Comparison of ENCODE assay signal across 8 cellular contexts in the genomic region with DNA sequence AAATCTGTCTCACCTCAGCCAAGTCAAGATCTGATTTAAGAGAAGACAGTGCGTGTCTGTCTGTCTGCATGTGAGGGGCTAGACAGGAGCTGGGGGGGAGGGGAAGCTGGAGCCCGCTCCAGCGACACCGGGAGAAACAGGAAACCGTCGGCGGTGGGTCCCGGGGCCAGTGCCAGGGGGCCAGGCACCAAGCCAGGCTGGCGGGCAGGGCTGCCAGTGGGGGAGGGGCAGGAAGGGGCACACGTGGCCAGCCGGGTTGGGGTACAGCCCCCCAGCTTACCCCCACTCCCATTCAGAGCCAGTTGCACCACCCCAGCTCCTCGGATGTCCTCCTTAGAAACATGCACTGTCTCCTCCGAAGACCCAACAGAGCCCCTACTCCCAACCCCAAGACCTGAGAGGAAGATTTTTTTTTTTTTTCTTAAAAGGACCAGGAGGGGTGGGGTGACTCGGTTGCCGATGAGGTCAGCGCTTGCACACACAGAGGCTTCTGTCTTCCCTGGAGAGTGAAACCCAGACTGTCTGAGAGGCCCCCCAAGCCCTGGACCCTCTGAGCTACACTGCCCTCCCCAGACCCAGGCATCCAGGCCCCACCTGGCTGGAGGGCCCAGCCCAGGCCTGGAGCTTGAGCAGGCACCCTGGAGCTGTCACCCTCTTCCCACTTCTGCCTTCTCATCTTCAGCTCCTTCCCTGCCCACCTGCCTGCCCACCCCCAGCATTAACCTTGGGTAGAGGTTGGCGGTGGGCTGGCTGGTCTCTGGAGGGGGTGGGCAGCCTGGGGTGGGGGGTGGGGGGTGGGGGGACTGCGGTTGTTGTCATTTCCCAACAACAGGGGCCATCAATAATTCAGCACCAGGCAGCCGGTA. TPM values are rescaled to one million over a fixed set of nuclear protein-coding genes. Genes with fewer than 3 reads are reported as not detected.
A peak's percentile ranks its signal among the peaks of the same experiment; 100 is the strongest.
DNase-seq lines count a peak whose midpoint lies in the region; ATAC-seq lines count a peak whose summit lies in the region.

No MANE protein-coding gene starts in this region.

- 3% methylated on average over 18 to 19 of the region's 19 CpGs for WGBS in aorta, 2 donors

- peak overlapping the region; percentile 97 for H3K27ac ChIP-seq in cingulate gyrus (ENCODE audit: low read depth, low read length)
- H3K27ac ChIP-seq in aorta (ENCODE audit: low read depth in 1 of 2, low read length in 2 of 2): peak overlapping the region; percentile 38 to 79

- peaks cover 6% of the 10 kb centered on the region for H3K27me3 Mint-ChIP-seq in activated naive CD4-positive, alpha-beta T cell treated with anti-CD3 and anti-CD28 coated beads, Interleukin-2, amount 10 ng/mL, durations not matched to agents 7 days and 5 days

- ATAC-seq in aorta (ENCODE audit: low FRiP score) (no peak), HG03342 (IDR thresholded peaks at IDR 0.05; ENCODE audit: unreplicated experiment) (no peak)

- H3K9me3 ChIP-seq in mucosa of stomach (ENCODE audit: control insufficient read depth, low read length) (no peaks in the 10 kb centered on the region), aorta (ENCODE audit: control insufficient read depth, low read length) (no peaks in the 10 kb centered on the region)

- H3K9ac ChIP-seq in mucosa of stomach (ENCODE audit: low read length): peak overlapping the region; percentile 53

- H3K4me1 Mint-ChIP-seq in activated naive CD4-positive, alpha-beta T cell treated with anti-CD3 and anti-CD28 coated beads, Interleukin-2, amount 10 ng/mL, durations not matched to agents 7 days and 5 days: peaks cover 43% of the 10 kb centered on the region

- peak; percentile 39 for DNase-seq in activated naive CD4-positive, alpha-beta T cell treated with anti-CD3 and anti-CD28 coated beads, Interleukin-2, amount 10 ng/mL, durations not matched to agents 7 days and 5 days
- DNase-seq in activated naive CD4-positive, alpha-beta T cell treated with Interleukin-2 at 50 U/mL for 16 hours: no peak
- peak in 1 of 2 donors; percentile 84 for DNase-seq in aorta
- no peak for DNase-seq in NCI-H69 (lab: John Stamatoyannopoulos, UW)
- no peak for DNase-seq in COLO668 (lab: John Stamatoyannopoulos, UW; ENCODE audit: unreplicated experiment)

- H3K4me1 ChIP-seq in mucosa of stomach (ENCODE audit: control insufficient read depth, insufficient read depth, low read length): peaks cover 36% of the 10 kb centered on the region
- H3K4me1 ChIP-seq in aorta (ENCODE audit: control insufficient read depth in 1 of 2, insufficient read depth in 2 of 2, low read length in 2 of 2): no peaks in the 10 kb centered on the region

- CTCF ChIA-PET in activated naive CD4-positive, alpha-beta T cell treated with anti-CD3 and anti-CD28 coated beads, Interleukin-2, amount 10 ng/mL, durations not matched to agents 7 days and 5 days (lab: Charles Lee): interaction anchor here (0.9 to 3.3 kb wide), 6 partner anchors 8 to 140 kb away, joined by 3 to 18 read pairs (median 4); a partner anchor contains a TSS

- H3K36me3 ChIP-seq in mucosa of stomach (ENCODE audit: control insufficient read depth, insufficient read depth, low read length) (no peaks in the 10 kb centered on the region), aorta (ENCODE audit: control insufficient read depth in 1 of 2, insufficient read depth in 2 of 2, low read length in 1 of 2) (no peaks in the 10 kb centered on the region)

- H3K27ac Mint-ChIP-seq in activated naive CD4-positive, alpha-beta T cell treated with anti-CD3 and anti-CD28 coated beads, Interleukin-2, amount 10 ng/mL, durations not matched to agents 7 days and 5 days: peak overlapping the region; percentile 74

- no peak overlapping the region for H3K4me3 ChIP-seq in mucosa of stomach (ENCODE audit: low read length)
- H3K4me3 ChIP-seq in aorta (ENCODE audit: low read length in 2 of 2): no peak overlapping the region

- intact Hi-C loops in aorta (cut with DNase I): no loop called here

- H3K36me3 Mint-ChIP-seq in activated naive CD4-positive, alpha-beta T cell treated with anti-CD3 and anti-CD28 coated beads, Interleukin-2, amount 10 ng/mL, durations not matched to agents 7 days and 5 days: peaks cover 14% of the 10 kb centered on the region

- no peaks in the 10 kb centered on the region for H3K9me3 Mint-ChIP-seq in activated naive CD4-positive, alpha-beta T cell treated with anti-CD3 and anti-CD28 coated beads, Interleukin-2, amount 10 ng/mL, durations not matched to agents 7 days and 5 days

- no peaks in the 10 kb centered on the region for H3K27me3 ChIP-seq in mucosa of stomach (ENCODE audit: control insufficient read depth, insufficient read depth, low read length)
- peaks cover 0 to 2% of the 10 kb centered on the region in 2 donors for H3K27me3 ChIP-seq in aorta (ENCODE audit: control insufficient read depth in 1 of 2, insufficient read depth in 2 of 2, low read length in 1 of 2)

- H3K4me3 Mint-ChIP-seq in activated naive CD4-positive, alpha-beta T cell treated with anti-CD3 and anti-CD28 coated beads, Interleukin-2, amount 10 ng/mL, durations not matched to agents 7 days and 5 days: peak overlapping the region; percentile 18

RNA-seq across cellular contexts. Expression of a gene that starts 4.0 kb away (rescaled TPM):
- 10 to 100 TPM; 74.9 to 99.5 TPM for total RNA-seq in aorta
- polyA plus RNA-seq in aorta: 10 to 100 TPM; 19.7 to 44.2 TPM

RNA-seq across cellular contexts. Expression of a gene that starts 8.5 kb away (rescaled TPM):
- total RNA-seq in aorta: 10 to 100 TPM; 28.8 to 34.4 TPM
- polyA plus RNA-seq in aorta: 10 to 100 TPM; 36.1 to 40.7 TPM

RNA-seq across cellular contexts. Expression of a gene that starts 18.2 kb away (rescaled TPM):
- 100 to 1,000 TPM; 103 to 104 TPM for total RNA-seq in aorta
- polyA plus RNA-seq in aorta: 10 to 100 TPM; 14.3 to 44.6 TPM

RNA-seq across cellular contexts. Expression of a gene that starts 30.8 kb away (rescaled TPM):
- total RNA-seq in aorta: 10 to 100 TPM in 1 of 2 donors, 1 to 10 TPM in 1; 8.2 to 12.3 TPM
- polyA plus RNA-seq in aorta: 1 to 10 TPM; 2.6 to 2.8 TPM

RNA-seq across cellular contexts. Expression of a gene that starts 33.4 kb away (rescaled TPM):
- 10 to 100 TPM; 16.4 to 19.6 TPM for total RNA-seq in aorta
- polyA plus RNA-seq in aorta: 10 to 100 TPM; 19.8 to 33.8 TPM
